ENCODE assay signal across 24 cellular contexts in genomic region chr1:41294213-41294612, GRCh38.
"Had no signal": no experiment of that assay in that cellular context is flagged by ENCODE, and none has a peak within 500 bp of the region (broad histone marks: within the 10 kb centered on the region; RNA-seq: fewer than 3 reads in every experiment).

No MANE protein-coding gene starts in this region.

- H3K36me3 Mint-ChIP-seq: activated naive CD4-positive, alpha-beta T cell treated with anti-CD3 and anti-CD28 coated beads, Interleukin-2, amount 10 ng/mL, durations not matched to agents 7 days and 5 days; activated naive CD8-positive, alpha-beta T cell treated with anti-CD3 and anti-CD28 coated beads for 36 hours; WTC11 had no signal

- H3K9me3 Mint-ChIP-seq: activated naive CD4-positive, alpha-beta T cell treated with anti-CD3 and anti-CD28 coated beads, Interleukin-2, amount 10 ng/mL, durations not matched to agents 7 days and 5 days; activated naive CD8-positive, alpha-beta T cell treated with anti-CD3 and anti-CD28 coated beads for 36 hours; activated T-helper 17 cell treated with anti-CD3 and anti-CD28 coated beads, Interleukin-2, amount 50 U/mL, for 72 hours; WTC11 had no signal

- ATAC-seq: activated T-helper 17 cell treated with anti-CD3 and anti-CD28 coated beads, Interleukin-2, amount 50 U/mL, for 72 hours; PC-3; T-helper 17 cell; WTC11 had no signal

- H3K4me3 Mint-ChIP-seq: activated naive CD4-positive, alpha-beta T cell treated with anti-CD3 and anti-CD28 coated beads, Interleukin-2, amount 10 ng/mL, durations not matched to agents 7 days and 5 days; activated naive CD8-positive, alpha-beta T cell treated with anti-CD3 and anti-CD28 coated beads for 36 hours; activated T-helper 17 cell treated with anti-CD3 and anti-CD28 coated beads, Interleukin-2, amount 50 U/mL, for 72 hours; T-helper 17 cell; WTC11 had no signal

- H3K27ac ChIP-seq: brain microvascular endothelial cell, cardiac muscle cell had no signal

- H3K4me1 Mint-ChIP-seq: activated naive CD4-positive, alpha-beta T cell treated with anti-CD3 and anti-CD28 coated beads, Interleukin-2, amount 10 ng/mL, durations not matched to agents 7 days and 5 days; activated naive CD8-positive, alpha-beta T cell treated with anti-CD3 and anti-CD28 coated beads for 36 hours; activated T-helper 17 cell treated with anti-CD3 and anti-CD28 coated beads, Interleukin-2, amount 50 U/mL, for 72 hours; WTC11 had no signal

- DNase-seq: activated CD4-positive, alpha-beta T cell treated with anti-CD3 and anti-CD28 coated beads for 48 hours; activated CD4-positive, alpha-beta T cell treated with anti-CD3 and anti-CD28 coated beads, Interleukin-2, amount 50 U/mL, for 4 hours; activated CD4-positive, CD25-positive, alpha-beta regulatory T cell treated with anti-CD3 and anti-CD28 coated beads, Interleukin-2, amount 50 U/mL, for 72 hours; activated gamma-delta T cell; activated naive CD4-positive, alpha-beta T cell treated with anti-CD3 and anti-CD28 coated beads, Interleukin-2, amount 10 ng/mL, durations not matched to agents 7 days and 5 days; activated naive CD8-positive, alpha-beta T cell treated with anti-CD3 and anti-CD28 coated beads for 36 hours; activated T-cell treated with anti-CD3 and anti-CD28 coated beads for 4 hours; activated T-cell treated with anti-CD3 and anti-CD28 coated beads, Interleukin-2, amount 50 U/mL, for 48 hours; brain microvascular endothelial cell; KG1; NCI-H1092; NCI-H1417; NCI-H1930; NCI-H2171; NCI-H2227 treated with DMSO at 0.1 percent for 48 hours; NCI-H526; NCI-H774; PC-3; SHP77 treated with DMSO at 0.1 percent for 48 hours; T-helper 17 cell; T-helper 9 cell had no signal

- H3K36me3 ChIP-seq: brain microvascular endothelial cell, cardiac muscle cell had no signal

- H3K4me3 ChIP-seq: cardiac muscle cell had no signal

- H3K27ac Mint-ChIP-seq: activated naive CD4-positive, alpha-beta T cell treated with anti-CD3 and anti-CD28 coated beads, Interleukin-2, amount 10 ng/mL, durations not matched to agents 7 days and 5 days; activated naive CD8-positive, alpha-beta T cell treated with anti-CD3 and anti-CD28 coated beads for 36 hours; activated T-helper 17 cell treated with anti-CD3 and anti-CD28 coated beads, Interleukin-2, amount 50 U/mL, for 72 hours; T-helper 17 cell; WTC11 had no signal
